Comparison of ENCODE assay signal across 26 cellular contexts in the genomic region with DNA sequence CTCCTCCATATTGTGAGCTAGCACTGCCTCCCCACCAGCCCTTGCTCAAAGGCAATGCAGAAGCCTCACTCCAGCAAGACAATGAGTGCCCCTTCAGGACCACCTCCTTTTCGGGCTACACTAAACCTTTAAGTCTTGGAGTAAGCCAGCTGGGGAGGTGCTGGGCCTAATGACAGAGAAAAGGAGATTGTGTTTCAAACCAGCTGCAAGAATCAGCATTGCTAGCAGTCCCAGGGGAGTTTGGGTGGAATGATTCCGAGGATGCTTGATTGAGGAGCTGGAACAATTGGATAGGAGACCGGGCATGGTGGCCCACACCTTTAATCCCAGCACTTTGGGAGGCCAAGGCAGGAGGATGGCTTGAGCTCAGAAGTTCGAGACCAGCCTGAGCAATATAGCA. TPM values are rescaled to one million over a fixed set of nuclear protein-coding genes. Genes with fewer than 3 reads are reported as not detected.
"Had no signal": no experiment of that assay in that cellular context is flagged by ENCODE, and none has a peak within 500 bp of the region (broad histone marks: within the 10 kb centered on the region; RNA-seq: fewer than 3 reads in every experiment).

No MANE protein-coding gene starts in this region.

- H3K36me3 Mint-ChIP-seq: activated naive CD4-positive, alpha-beta T cell treated with anti-CD3 and anti-CD28 coated beads, Interleukin-2, amount 50 U/mL, for 24 hours; brain; immature natural killer cell; naive B cell; stimulated activated naive B cell treated with anti-CD40 and anti-IgM and Interleukin-4, amounts not matched to agents 10 μg/mL and 1 μg/mL and 100 μg/mL, for 72 hours had no signal

- H3K36me3 ChIP-seq: left lung, transverse colon, uterus had no signal

- H3K9me3 Mint-ChIP-seq: activated naive CD4-positive, alpha-beta T cell treated with anti-CD3 and anti-CD28 coated beads, Interleukin-2, amount 50 U/mL, for 24 hours; brain; immature natural killer cell; naive B cell; stimulated activated naive B cell treated with anti-CD40 and anti-IgM and Interleukin-4, amounts not matched to agents 10 μg/mL and 1 μg/mL and 100 μg/mL, for 72 hours had no signal

- H3K27ac ChIP-seq: left lung, uterus had no signal

- H3K9me3 ChIP-seq: left lung, transverse colon, uterus had no signal

- H3K27ac Mint-ChIP-seq: activated CD8-positive, alpha-beta T cell treated with anti-CD3 and anti-CD28 coated beads, Interleukin-2, amount 10 ng/mL, durations not matched to agents 7 days and 5 days; activated naive CD4-positive, alpha-beta T cell treated with anti-CD3 and anti-CD28 coated beads, Interleukin-2, amount 50 U/mL, for 24 hours; immature natural killer cell; naive B cell; stimulated activated naive B cell treated with anti-CD40 and anti-IgM and Interleukin-4, amounts not matched to agents 10 μg/mL and 1 μg/mL and 100 μg/mL, for 72 hours had no signal

- H3K27me3 Mint-ChIP-seq: activated naive CD4-positive, alpha-beta T cell treated with anti-CD3 and anti-CD28 coated beads, Interleukin-2, amount 50 U/mL, for 24 hours; naive B cell had no signal

- H3K4me3 ChIP-seq: left lung, lung, transverse colon, uterus had no signal

- H3K4me1 Mint-ChIP-seq: activated naive CD4-positive, alpha-beta T cell treated with anti-CD3 and anti-CD28 coated beads, Interleukin-2, amount 50 U/mL, for 24 hours; brain; immature natural killer cell; naive B cell; stimulated activated naive B cell treated with anti-CD40 and anti-IgM and Interleukin-4, amounts not matched to agents 10 μg/mL and 1 μg/mL and 100 μg/mL, for 72 hours had no signal

- DNase-seq: activated CD4-positive, alpha-beta T cell treated with anti-CD3 and anti-CD28 coated beads for 1 hour; activated CD4-positive, alpha-beta T cell treated with anti-CD3 and anti-CD28 coated beads, Interleukin-2, amount 50 U/mL, for 1 hour; activated CD8-positive, alpha-beta T cell treated with anti-CD3 and anti-CD28 coated beads, Interleukin-2, amount 10 ng/mL, durations not matched to agents 7 days and 5 days; activated gamma-delta T cell treated with Interleukin-2 at 50 U/mL for 16 hours; aorta; effector CD4-positive, alpha-beta T cell; erythroblast; foreskin melanocyte; immature natural killer cell; left lung; naive B cell; posterior cingulate gyrus; stimulated activated CD4-positive, alpha-beta T cell treated with anti-CD3 and anti-CD28 coated beads, Interleukin-2, amount 100 ng/mL, for 48 hours; stimulated activated CD8-positive, alpha-beta memory T cell treated with anti-CD3 and anti-CD28 coated beads, Interleukin-4, amount 100 ng/mL, for 48 hours; stimulated activated naive B cell treated with anti-CD40 and anti-IgM and Interleukin-4, amounts not matched to agents 10 μg/mL and 1 μg/mL and 100 μg/mL, for 72 hours; transverse colon; uterus had no signal

- H3K4me1 ChIP-seq: left lung, uterus had no signal

- ATAC-seq: activated CD8-positive, alpha-beta T cell treated with anti-CD3 and anti-CD28 coated beads, Interleukin-2, amount 10 ng/mL, durations not matched to agents 7 days and 5 days; left lung; sciatic nerve; stimulated activated naive B cell treated with anti-CD40 and anti-IgM and Interleukin-4, amounts not matched to agents 10 μg/mL and 1 μg/mL and 100 μg/mL, for 72 hours had no signal

- H3K4me3 Mint-ChIP-seq: activated CD8-positive, alpha-beta T cell treated with anti-CD3 and anti-CD28 coated beads, Interleukin-2, amount 10 ng/mL, durations not matched to agents 7 days and 5 days; activated naive CD4-positive, alpha-beta T cell treated with anti-CD3 and anti-CD28 coated beads, Interleukin-2, amount 50 U/mL, for 24 hours; brain; immature natural killer cell; naive B cell; stimulated activated naive B cell treated with anti-CD40 and anti-IgM and Interleukin-4, amounts not matched to agents 10 μg/mL and 1 μg/mL and 100 μg/mL, for 72 hours had no signal

- H3K27me3 ChIP-seq: left lung, transverse colon, uterus had no signal

RNA-seq across cellular contexts. Expression of gene GPR37L1, which starts 54.1 kb away (rescaled TPM):
- total RNA-seq: activated CD8-positive, alpha-beta T cell treated with anti-CD3 and anti-CD28 coated beads, Interleukin-2, amount 10 ng/mL, durations not matched to agents 7 days and 5 days; cardiac septum; chondrocyte; fibroblast of lung; mesenteric fat pad had no signal
- polyA plus RNA-seq: aorta, fibroblast of lung, neural cell had no signal
